1 cellular context compared by ENCODE assay signal in the genomic region with DNA sequence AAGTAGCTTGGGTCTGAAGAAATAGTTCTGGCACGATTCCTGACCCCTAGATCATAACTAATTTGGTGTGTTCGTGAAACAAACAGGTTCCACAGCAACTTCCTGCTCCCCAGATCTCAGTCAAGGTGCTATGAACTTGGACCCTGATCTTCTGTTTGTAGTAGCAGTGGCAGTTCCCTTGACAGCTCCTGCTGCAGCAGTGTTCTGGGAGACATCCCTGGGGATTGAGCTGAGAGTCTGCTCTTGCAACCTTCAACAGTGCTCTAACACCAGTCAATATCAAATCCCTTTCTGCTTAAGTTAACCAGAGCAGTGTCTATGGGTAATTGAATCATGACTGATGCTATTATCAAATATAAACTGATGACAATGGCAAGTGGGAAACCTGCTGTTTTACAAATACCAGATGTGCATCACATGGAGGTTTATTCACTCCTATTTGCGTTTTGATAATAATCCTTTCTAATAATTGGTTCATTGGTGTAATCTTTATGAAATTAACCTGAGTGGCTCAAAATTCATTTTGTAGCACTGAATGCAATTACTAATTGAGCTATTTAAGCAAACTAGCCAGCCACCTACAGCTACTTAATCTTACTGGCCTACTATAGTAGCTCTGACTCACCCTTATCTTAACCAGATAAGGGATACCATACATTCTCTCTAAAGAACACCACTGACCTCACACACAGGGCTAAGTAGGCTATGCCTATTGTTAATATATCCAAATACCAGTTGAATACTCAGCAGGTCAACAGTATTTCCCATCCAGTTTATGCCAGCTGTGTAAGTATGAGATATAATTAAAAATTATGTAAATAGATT.
TF ChIP-seq lines count a peak whose summit lies in the region.

No MANE protein-coding gene starts in this region.

TF ChIP-seq in K562, 482 proteins besides CTCF, POLR2A, EP300 and RAD21 (continued from another document and continues in another):
- TF ChIP-seq, protein P1, sequence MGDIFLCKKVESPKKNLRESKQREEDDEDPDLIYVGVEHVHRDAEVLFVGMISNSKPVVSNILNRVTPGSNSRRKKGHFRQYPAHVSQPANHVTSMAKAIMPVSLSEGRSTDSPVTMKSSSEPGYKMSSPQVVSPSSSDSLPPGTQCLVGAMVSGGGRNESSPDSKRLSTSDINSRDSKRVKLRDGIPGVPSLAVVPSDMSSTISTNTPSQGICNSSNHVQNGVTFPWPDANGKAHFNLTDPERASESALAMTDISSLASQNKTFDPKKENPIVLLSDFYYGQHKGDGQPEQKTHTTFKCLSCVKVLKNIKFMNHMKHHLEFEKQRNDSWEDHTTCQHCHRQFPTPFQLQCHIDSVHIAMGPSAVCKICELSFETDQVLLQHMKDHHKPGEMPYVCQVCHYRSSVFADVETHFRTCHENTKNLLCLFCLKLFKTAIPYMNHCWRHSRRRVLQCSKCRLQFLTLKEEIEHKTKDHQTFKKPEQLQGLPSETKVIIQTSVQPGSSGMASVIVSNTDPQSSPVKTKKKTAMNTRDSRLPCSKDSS (IDR thresholded peaks at IDR 0.05; ENCODE audit: low read depth, partially characterized antibody), result no peak
- TF ChIP-seq ZNF354B (CRISPR knock-in tag; IDR thresholded peaks at IDR 0.05) (no peak), E2F5 (CRISPR knock-in tag; IDR thresholded peaks at IDR 0.05) (no peak), SMARCC2 (IDR thresholded peaks at IDR 0.05; ENCODE audit: low read depth) (0 out of 2 replicates have a peak, but pooled peaks have one; percentile 31), CREB1 (IDR thresholded peaks at IDR 0.05) (no peak), CREB1 (CRISPR knock-in tag; IDR thresholded peaks at IDR 0.05) (no peak), GTF2F1 (IDR thresholded peaks at IDR 0.05; ENCODE audit: low read depth, low read length) (no peak), TAF9B (IDR thresholded peaks at IDR 0.05; ENCODE audit: partially characterized antibody) (no peak), FIP1L1 (IDR thresholded peaks at IDR 0.05; ENCODE audit: low read depth, low read length, poor library complexity, severe bottlenecking) (no peak), SMARCE1 (IDR thresholded peaks at IDR 0.05) (peak; percentile 78; the same call in 1 of the 2 replicates), GATAD2B (IDR thresholded peaks at IDR 0.05; ENCODE audit: borderline replicate concordance) (peak; percentile 52; the same call in 1 of the 2 replicates), STAT5B (CRISPR knock-in tag; IDR thresholded peaks at IDR 0.05) (no peak), TAL1 (IDR thresholded peaks at IDR 0.05) (no peak), KLF13 (tag; IDR thresholded peaks at IDR 0.05; ENCODE audit: borderline replicate concordance, low read depth) (no peak), ILF3 (IDR thresholded peaks at IDR 0.05; ENCODE audit: borderline replicate concordance) (no peak), KLF1 (tag; IDR thresholded peaks at IDR 0.05) (no peak), TEAD4 (IDR thresholded peaks at IDR 0.05; ENCODE audit: low read length) (peak; percentile 58), TEAD4 (CRISPR knock-in tag; IDR thresholded peaks at IDR 0.05; ENCODE audit: borderline replicate concordance) (no peak), ZKSCAN8 (CRISPR knock-in tag; IDR thresholded peaks at IDR 0.05) (no peak), XRCC4 (IDR thresholded peaks at IDR 0.05; ENCODE audit: extremely low read depth, insufficient read depth, insufficient read length) (no peak), NR3C1 (CRISPR knock-in tag; IDR thresholded peaks at IDR 0.05) (no peak), ZNF717 (CRISPR knock-in tag; IDR thresholded peaks at IDR 0.05) (no peak), ZNF133 (CRISPR knock-in tag; IDR thresholded peaks at IDR 0.05) (no peak), EGR1 (conservative IDR thresholded peaks at IDR 0.05) (no peak), ZNF655 (CRISPR knock-in tag; IDR thresholded peaks at IDR 0.05) (no peak), PHF20 (IDR thresholded peaks at IDR 0.05; ENCODE audit: partially characterized antibody) (no peak), ZNF146 (CRISPR knock-in tag; IDR thresholded peaks at IDR 0.05; ENCODE audit: unreplicated experiment) (no peak), PYGO2 (tag; IDR thresholded peaks at IDR 0.05) (no peak), JUND (IDR thresholded peaks at IDR 0.05; ENCODE audit: borderline replicate concordance, low read depth, low read length) (peak; percentile 94), JUND (tag; IDR thresholded peaks at IDR 0.05; ENCODE audit: borderline replicate concordance, low read depth, low read length) (peak; percentile 90), ZNF77 (CRISPR knock-in tag; IDR thresholded peaks at IDR 0.05) (no peak), NFRKB (IDR thresholded peaks at IDR 0.05; ENCODE audit: low read depth) (no peak), BRCA1 (IDR thresholded peaks at IDR 0.05) (no peak), BRCA1 (CRISPR knock-in tag; IDR thresholded peaks at IDR 0.05) (no peak), MAFK (IDR thresholded peaks at IDR 0.05; ENCODE audit: low read length) (no peak), CBFA2T3 (IDR thresholded peaks at IDR 0.05) (peak; percentile 39), LCOR (CRISPR knock-in tag; IDR thresholded peaks at IDR 0.05) (no peak), NR0B1 (IDR thresholded peaks at IDR 0.05; ENCODE audit: partially characterized antibody) (no peak), SRSF7 (optimal IDR thresholded peaks at IDR 0.05; ENCODE audit: low read depth, low read length) (no peak), ZNF586 (CRISPR knock-in tag; conservative IDR thresholded peaks at IDR 0.05) (no peak), KDM2B (CRISPR knock-in tag; IDR thresholded peaks at IDR 0.05) (no peak), SRSF9 (IDR thresholded peaks at IDR 0.05; ENCODE audit: borderline replicate concordance, low read depth, low read length) (no peak), OTX1 (CRISPR knock-in tag; IDR thresholded peaks at IDR 0.05) (no peak), FOSL1 (tag; conservative IDR thresholded peaks at IDR 0.05) (peak; percentile 93), JUN (IDR thresholded peaks at IDR 0.05; ENCODE audit: borderline replicate concordance, low read depth, low read length) (peak; percentile 44; the same call in 1 of the 2 replicates), JUN (CRISPR knock-in tag; IDR thresholded peaks at IDR 0.05; ENCODE audit: borderline replicate concordance) (no peak), THRAP3 (IDR thresholded peaks at IDR 0.05; ENCODE audit: borderline replicate concordance) (no peak), ARID1B (IDR thresholded peaks at IDR 0.05) (peak; percentile 81), RB1 (IDR thresholded peaks at IDR 0.05; ENCODE audit: low read depth) (no peak), E4F1 (CRISPR knock-in tag; IDR thresholded peaks at IDR 0.05; ENCODE audit: borderline replicate concordance) (no peak), NFE2L1 (tag; IDR thresholded peaks at IDR 0.05; ENCODE audit: borderline replicate concordance, low read depth) (no peak), ELF4 (CRISPR knock-in tag; IDR thresholded peaks at IDR 0.05) (no peak), CHD2 (IDR thresholded peaks at IDR 0.05; ENCODE audit: low read depth, low read length) (no peak), SAP30 (IDR thresholded peaks at IDR 0.05; ENCODE audit: borderline replicate concordance, insufficient read depth, low read depth, low read length, poor library complexity, severe bottlenecking) (no peak), ZNF740 (CRISPR knock-in tag; IDR thresholded peaks at IDR 0.05) (no peak), ZNF740 (tag; IDR thresholded peaks at IDR 0.05) (no peak), MEF2A (IDR thresholded peaks at IDR 0.05; ENCODE audit: control insufficient read depth, low read depth, low read length) (no peak), EWSR1 (IDR thresholded peaks at IDR 0.05; ENCODE audit: borderline replicate concordance, low read depth, partially characterized antibody) (no peak), ATF3 (IDR thresholded peaks at IDR 0.05) (peak; percentile 68), ATF3 (CRISPR knock-in tag; conservative IDR thresholded peaks at IDR 0.05) (no peak)
- TF ChIP-seq, protein P2, sequence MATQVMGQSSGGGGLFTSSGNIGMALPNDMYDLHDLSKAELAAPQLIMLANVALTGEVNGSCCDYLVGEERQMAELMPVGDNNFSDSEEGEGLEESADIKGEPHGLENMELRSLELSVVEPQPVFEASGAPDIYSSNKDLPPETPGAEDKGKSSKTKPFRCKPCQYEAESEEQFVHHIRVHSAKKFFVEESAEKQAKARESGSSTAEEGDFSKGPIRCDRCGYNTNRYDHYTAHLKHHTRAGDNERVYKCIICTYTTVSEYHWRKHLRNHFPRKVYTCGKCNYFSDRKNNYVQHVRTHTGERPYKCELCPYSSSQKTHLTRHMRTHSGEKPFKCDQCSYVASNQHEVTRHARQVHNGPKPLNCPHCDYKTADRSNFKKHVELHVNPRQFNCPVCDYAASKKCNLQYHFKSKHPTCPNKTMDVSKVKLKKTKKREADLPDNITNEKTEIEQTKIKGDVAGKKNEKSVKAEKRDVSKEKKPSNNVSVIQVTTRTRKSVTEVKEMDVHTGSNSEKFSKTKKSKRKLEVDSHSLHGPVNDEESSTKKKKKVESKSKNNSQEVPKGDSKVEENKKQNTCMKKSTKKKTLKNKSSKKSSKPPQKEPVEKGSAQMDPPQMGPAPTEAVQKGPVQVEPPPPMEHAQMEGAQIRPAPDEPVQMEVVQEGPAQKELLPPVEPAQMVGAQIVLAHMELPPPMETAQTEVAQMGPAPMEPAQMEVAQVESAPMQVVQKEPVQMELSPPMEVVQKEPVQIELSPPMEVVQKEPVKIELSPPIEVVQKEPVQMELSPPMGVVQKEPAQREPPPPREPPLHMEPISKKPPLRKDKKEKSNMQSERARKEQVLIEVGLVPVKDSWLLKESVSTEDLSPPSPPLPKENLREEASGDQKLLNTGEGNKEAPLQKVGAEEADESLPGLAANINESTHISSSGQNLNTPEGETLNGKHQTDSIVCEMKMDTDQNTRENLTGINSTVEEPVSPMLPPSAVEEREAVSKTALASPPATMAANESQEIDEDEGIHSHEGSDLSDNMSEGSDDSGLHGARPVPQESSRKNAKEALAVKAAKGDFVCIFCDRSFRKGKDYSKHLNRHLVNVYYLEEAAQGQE (CRISPR knock-in tag; IDR thresholded peaks at IDR 0.05; ENCODE audit: low read depth), result no peak
